In genomic region chr16:66728117-66728787, GRCh38 we compare ENCODE assay signal across 8 cellular contexts. TPM values are rescaled to one million over a fixed set of nuclear protein-coding genes. Genes with fewer than 3 reads are reported as not detected.
A peak's percentile ranks its signal among the peaks of the same experiment; 100 is the strongest.
DNase-seq lines count a peak whose midpoint lies in the region; ATAC-seq and TF ChIP-seq lines count a peak whose summit lies in the region.

No MANE protein-coding gene starts in this region.

- H2AFZ ChIP-seq in OCI-LY3 (ENCODE audit: low read depth, low read length) = no peak overlapping the region

- H3K27me3 ChIP-seq in HUES48 (ENCODE audit: control insufficient read depth, insufficient read depth, low read length) (no peaks in the 10 kb centered on the region), OCI-LY3 (ENCODE audit: low read depth, low read length) (no peaks in the 10 kb centered on the region), tibial nerve (no peaks in the 10 kb centered on the region)

- H3K4me2 ChIP-seq in OCI-LY3 (ENCODE audit: low read length) = no peak overlapping the region

- peaks cover 7% of the 10 kb centered on the region for H3K4me1 Mint-ChIP-seq in central memory CD8-positive, alpha-beta T cell

- H3K4me3 ChIP-seq in HUES48 (ENCODE audit: low read depth, low read length) (no peak overlapping the region), OCI-LY3 (ENCODE audit: low read length) (no peak overlapping the region), tibial nerve (no peak overlapping the region)

- no peaks in the 10 kb centered on the region for H3K27me3 Mint-ChIP-seq in central memory CD8-positive, alpha-beta T cell

- H3K9ac ChIP-seq in HUES48 (ENCODE audit: low read depth, low read length) (no peak overlapping the region), OCI-LY3 (ENCODE audit: low read length) (no peak overlapping the region)

- peak in 1 of 2 donors; percentile 5 for TF ChIP-seq EP300 in tibial nerve (IDR thresholded peaks at IDR 0.05)

- H3K4me1 ChIP-seq in HUES48 (ENCODE audit: control insufficient read depth, insufficient read depth, low read length) (peaks cover 13% of the 10 kb centered on the region), OCI-LY3 (ENCODE audit: low read length) (no peaks in the 10 kb centered on the region), tibial nerve (peaks cover 0 to 16% (median 0%) of the 10 kb centered on the region in 4 donors)

- DNase-seq in EL (peak; percentile 53), kidney glomerular epithelial cell (lab: John Stamatoyannopoulos, UW) (peak; percentile 52), tibial nerve (ENCODE audit: low spot score in 2 of 2) (no peak), cortex of kidney (lab: John Stamatoyannopoulos, UW) (no peak)
- DNase-seq in central memory CD8-positive, alpha-beta T cell (ENCODE audit: low spot score in 2 of 2) = no peak
- DNase-seq in activated CD8-positive, alpha-beta memory T cell treated with anti-CD3 and anti-CD28 coated beads, Interleukin-2, amount 50 U/mL, for 4 hours = no peak

- peaks cover 69% of the 10 kb centered on the region for H3K36me3 Mint-ChIP-seq in central memory CD8-positive, alpha-beta T cell (ENCODE audit: insufficient read depth)

- peak overlapping the region; percentile 19 for H3K27ac Mint-ChIP-seq in central memory CD8-positive, alpha-beta T cell (ENCODE audit: low read depth)

- peak; percentile 86 for ATAC-seq in central memory CD8-positive, alpha-beta T cell (replicated peaks; ENCODE audit: extremely low read depth, poor library complexity, severe bottlenecking)

- TF ChIP-seq CTCF in OCI-LY3 (IDR thresholded peaks at IDR 0.05; ENCODE audit: low read depth, low read length) (peak; percentile 73), tibial nerve (IDR thresholded peaks at IDR 0.05) (peak; percentile 52 to 74 (median 60))

- no peaks in the 10 kb centered on the region for H3K9me3 Mint-ChIP-seq in central memory CD8-positive, alpha-beta T cell

- no peak overlapping the region for H3K4me3 Mint-ChIP-seq in central memory CD8-positive, alpha-beta T cell

- H3K36me3 ChIP-seq in HUES48 (ENCODE audit: control insufficient read depth, insufficient read depth, low read length) (peaks cover 92% of the 10 kb centered on the region), OCI-LY3 (replicated peaks; ENCODE audit: low read depth, low read length) (peaks cover 63% of the 10 kb centered on the region), tibial nerve (peaks cover 2 to 93% (median 47%) of the 10 kb centered on the region in 3 donors)

- no peaks in the 10 kb centered on the region for H3K79me2 ChIP-seq in OCI-LY3 (ENCODE audit: low read length)

- H3K9me3 ChIP-seq in HUES48 (ENCODE audit: control insufficient read depth, insufficient read depth, low read length) (no peaks in the 10 kb centered on the region), OCI-LY3 (ENCODE audit: insufficient read depth, low read length) (no peaks in the 10 kb centered on the region), tibial nerve (no peaks in the 10 kb centered on the region)

- 25 to 26% methylated on average over 3 of the region's 3 CpGs for WGBS in tibial nerve, 2 donors

- no peak for TF ChIP-seq POLR2A in tibial nerve (IDR thresholded peaks at IDR 0.05)

- no peaks in the 10 kb centered on the region for H4K20me1 ChIP-seq in OCI-LY3 (ENCODE audit: insufficient read depth, low read length)

- H3K27ac ChIP-seq in HUES48 (ENCODE audit: low read depth, low read length) = peak overlapping the region; percentile 67
- H3K27ac ChIP-seq in OCI-LY3 (ENCODE audit: low read length) = no peak overlapping the region
- peak overlapping the region in 1 of 4 donors; percentile 51 for H3K27ac ChIP-seq in tibial nerve

RNA-seq across cellular contexts. Expression of gene DYNC1LI2, which starts 23.2 kb away (rescaled TPM):
- total RNA-seq in tibial nerve = 100 to 1,000 TPM; 248 to 363 (median 266) TPM

RNA-seq across cellular contexts. Expression of gene CMTM4, which starts 31.7 kb away (rescaled TPM):
- 10 to 100 TPM; 14.2 to 22.7 (median 19.6) TPM for total RNA-seq in tibial nerve

Comparison
In these comparisons a context has a peak if more than half of its experiments do, and no peak if none do; other contexts are left out.
1. DNase-seq: peak in EL (single experiment) and kidney glomerular epithelial cell (single experiment); none in central memory CD8-positive, alpha-beta T cell (0 of 2), tibial nerve (0 of 2), activated CD8-positive, alpha-beta memory T cell treated with anti-CD3 and anti-CD28 coated beads, Interleukin-2, amount 50 U/mL, for 4 hours (single experiment) and cortex of kidney (single experiment).